16 cellular contexts compared by ENCODE assay signal in genomic region chr11:66186470-66186869, GRCh38.
"Had no signal": no experiment of that assay in that cellular context is flagged by ENCODE, and none has a peak within 500 bp of the region (broad histone marks: within the 10 kb centered on the region; RNA-seq: fewer than 3 reads in every experiment).

No MANE protein-coding gene starts in this region.

- H3K27ac Mint-ChIP-seq: activated CD4-positive, alpha-beta memory T cell treated with anti-CD3 and anti-CD28 coated beads for 36 hours; dendritic cell treated with granulocyte-macrophage colony-stimulating factor and Interleukin-4, amounts not matched to agents 40 ng/mL and 50 ng/mL, for 4 days had no signal

- H3K9me3 Mint-ChIP-seq: activated CD4-positive, alpha-beta memory T cell treated with anti-CD3 and anti-CD28 coated beads for 36 hours; dendritic cell treated with granulocyte-macrophage colony-stimulating factor and Interleukin-4, amounts not matched to agents 40 ng/mL and 50 ng/mL, for 4 days had no signal

- H3K4me3 Mint-ChIP-seq: activated CD4-positive, alpha-beta memory T cell treated with anti-CD3 and anti-CD28 coated beads for 36 hours; dendritic cell treated with granulocyte-macrophage colony-stimulating factor and Interleukin-4, amounts not matched to agents 40 ng/mL and 50 ng/mL, for 4 days had no signal

- H3K4me1 ChIP-seq: esophagus muscularis mucosa, parathyroid adenoma had no signal

- H3K9me3 ChIP-seq: neutrophil, tibial nerve had no signal

- DNase-seq: activated CD4-positive, alpha-beta memory T cell treated with anti-CD3 and anti-CD28 coated beads for 36 hours; activated CD4-positive, CD25-positive, alpha-beta regulatory T cell treated with anti-CD3 and anti-CD28 coated beads, Interleukin-2, amount 50 U/mL, for 72 hours; activated naive CD4-positive, alpha-beta T cell treated with anti-CD3 and anti-CD28 coated beads, Interleukin-2, amount 50 U/mL, for 16 hours; effector CD8-positive, alpha-beta T cell; mesenchymal stem cell; naive thymus-derived CD4-positive, alpha-beta T cell; stimulated activated CD8-positive, alpha-beta memory T cell treated with anti-CD3 and anti-CD28 coated beads, Interleukin-4, amount 100 ng/mL, for 48 hours; stimulated activated naive CD4-positive, alpha-beta T cell treated with Interleukin-2 at 50 U/mL for 16 hours; T1000 had no signal

- H3K27me3 Mint-ChIP-seq: activated CD4-positive, alpha-beta memory T cell treated with anti-CD3 and anti-CD28 coated beads for 36 hours; dendritic cell treated with granulocyte-macrophage colony-stimulating factor and Interleukin-4, amounts not matched to agents 40 ng/mL and 50 ng/mL, for 4 days; naive thymus-derived CD4-positive, alpha-beta T cell had no signal

- ATAC-seq: naive thymus-derived CD4-positive, alpha-beta T cell had no signal

- H3K27ac ChIP-seq: esophagus muscularis mucosa, neutrophil, parathyroid adenoma, tibial nerve had no signal

- H3K27me3 ChIP-seq: esophagus muscularis mucosa, neutrophil, tibial nerve had no signal

- H3K36me3 ChIP-seq: neutrophil, tibial nerve had no signal

- FAIRE-seq: endothelial cell of umbilical vein, urothelium cell line had no signal

- H3K4me3 ChIP-seq: esophagus muscularis mucosa, tibial nerve had no signal
